Comparison of ENCODE assay signal across 1 cellular context in genomic region chr20:63212792-63213191, GRCh38.
TF ChIP-seq lines count a peak whose summit lies in the region.

No MANE protein-coding gene starts in this region.

TF ChIP-seq in HEK293, 187 proteins besides CTCF, POLR2A, EP300 and RAD21 (continued from another document):
- TF ChIP-seq KLF17 (tag by site-specific recombination; IDR thresholded peaks at IDR 0.05) (0 out of 2 replicates have a peak, but pooled peaks have one; percentile 20), ZNF549 (tag by site-specific recombination; IDR thresholded peaks at IDR 0.05) (no peak), ZNF366 (tag by site-specific recombination; conservative IDR thresholded peaks at IDR 0.05) (0 out of 2 replicates have a peak, but pooled peaks have one; percentile 21), PRDM1 (tag by site-specific recombination; IDR thresholded peaks at IDR 0.05) (peak; percentile 89), ZNF639 (tag by site-specific recombination; IDR thresholded peaks at IDR 0.05) (0 out of 2 replicates have a peak, but pooled peaks have one; percentile 22), ZNF114 (tag by site-specific recombination; IDR thresholded peaks at IDR 0.05) (no peak), ZBTB11 (tag by site-specific recombination; conservative IDR thresholded peaks at IDR 0.05; ENCODE audit: low read depth) (no peak), ZNF362 (tag by site-specific recombination; IDR thresholded peaks at IDR 0.05) (no peak), ZBTB48 (tag by site-specific recombination; IDR thresholded peaks at IDR 0.05) (no peak), SP7 (tag by site-specific recombination; IDR thresholded peaks at IDR 0.05) (0 out of 2 replicates have a peak, but pooled peaks have one; percentile 31), SCRT1 (tag by site-specific recombination; IDR thresholded peaks at IDR 0.05; ENCODE audit: borderline replicate concordance) (no peak), ZNF629 (tag by site-specific recombination; IDR thresholded peaks at IDR 0.05) (peak; percentile 84)
